15 cellular contexts compared by ENCODE assay signal in genomic region chr22:30104501-30105156, GRCh38. TPM values are rescaled to one million over a fixed set of nuclear protein-coding genes. Genes with fewer than 3 reads are reported as not detected.
A peak's percentile ranks its signal among the peaks of the same experiment; 100 is the strongest.
DNase-seq lines count a peak whose midpoint lies in the region; ATAC-seq and FAIRE-seq lines count a peak whose summit lies in the region.
"Had no signal": no experiment of that assay in that cellular context is flagged by ENCODE, and none has a peak within 500 bp of the region (broad histone marks: within the 10 kb centered on the region; RNA-seq: fewer than 3 reads in every experiment).

No MANE protein-coding gene starts in this region.

- H3K4me2 ChIP-seq in BLaER1 treated with 17β-estradiol and CSF1 and Interleukin-3, amounts not matched to agents 10 nM and 100 nM: peak overlapping the region; percentile 5 to 76 (median 65); a peak in 21 of 22 replicates

- no peak overlapping the region for H3K4me3 ChIP-seq in BLaER1 treated with 17β-estradiol and CSF1 and Interleukin-3, amounts not matched to agents 10 nM and 100 nM
- no peak overlapping the region for H3K4me3 ChIP-seq in effector memory CD4-positive, alpha-beta T cell (ENCODE audit: insufficient read depth, low read depth, low read length, poor library complexity, severe bottlenecking)
- H3K4me3 ChIP-seq: left lung, SJCRH30 had no signal

- H3K36me3 ChIP-seq in BLaER1 treated with 17β-estradiol and CSF1 and Interleukin-3, amounts not matched to agents 10 nM and 100 nM: no peaks in the 10 kb centered on the region
- no peaks in the 10 kb centered on the region for H3K36me3 ChIP-seq in effector memory CD4-positive, alpha-beta T cell (ENCODE audit: control insufficient read depth, insufficient read depth, low read length)
- H3K36me3 ChIP-seq: left lung, SJCRH30 had no signal

- 0 out of 22 replicates have a peak overlapping the region, but pooled peaks of 1 of the 11 experiments have one; percentile 3 for H3K9ac ChIP-seq in BLaER1 treated with 17β-estradiol and CSF1 and Interleukin-3, amounts not matched to agents 10 nM and 100 nM

- DNase-seq in T-helper 17 cell (no peak), HT-29 (ENCODE audit: low spot score) (no peak), left colon (no peak)
- DNase-seq in effector memory CD4-positive, alpha-beta T cell: no peak
- DNase-seq: Karpas-422, left lung, naive B cell, NCI-H146, SJCRH30 had no signal

- peak overlapping the region; percentile 51 for H3K27ac Mint-ChIP-seq in T-helper 17 cell
- H3K27ac Mint-ChIP-seq: naive B cell had no signal

- peaks cover 6 to 48% (median 28%) of the 10 kb centered on the region in 10 experiments; a peak in 19 of 20 replicates for H3K4me1 ChIP-seq in BLaER1 treated with 17β-estradiol and CSF1 and Interleukin-3, amounts not matched to agents 10 nM and 100 nM
- H3K4me1 ChIP-seq in effector memory CD4-positive, alpha-beta T cell (ENCODE audit: control insufficient read depth, insufficient read depth, low read length, poor library complexity, severe bottlenecking): peaks cover 12% of the 10 kb centered on the region
- H3K4me1 ChIP-seq: left lung, SJCRH30 had no signal

- H3K27ac ChIP-seq in BLaER1 treated with 17β-estradiol and CSF1 and Interleukin-3, amounts not matched to agents 10 nM and 100 nM: peak overlapping the region in 5 of 11 experiments; percentile 7 to 31 (median 28); a peak in 7 of 22 replicates
- H3K27ac ChIP-seq in effector memory CD4-positive, alpha-beta T cell (ENCODE audit: insufficient read depth, low read length, poor library complexity, severe bottlenecking): peak overlapping the region; percentile 3
- H3K27ac ChIP-seq: left lung, SJCRH30 had no signal

- H3K4me1 Mint-ChIP-seq in T-helper 17 cell: peaks cover 22% of the 10 kb centered on the region

- peak overlapping the region; percentile 41 for H3K4me3 Mint-ChIP-seq in T-helper 17 cell
- H3K4me3 Mint-ChIP-seq: naive B cell had no signal

- FAIRE-seq in G401.6 (lab: Jason Lieb, UNC): peak; percentile 74

- no peaks in the 10 kb centered on the region for H3K27me3 ChIP-seq in BLaER1 treated with 17β-estradiol and CSF1 and Interleukin-3, amounts not matched to agents 10 nM and 100 nM
- no peaks in the 10 kb centered on the region for H3K27me3 ChIP-seq in effector memory CD4-positive, alpha-beta T cell (replicated peaks; ENCODE audit: control insufficient read depth, insufficient read depth, low read length, poor library complexity, severe bottlenecking)
- H3K27me3 ChIP-seq: left lung, SJCRH30 had no signal

- no peaks in the 10 kb centered on the region for H3K27me3 Mint-ChIP-seq in T-helper 17 cell

- H4K20me1 ChIP-seq in BLaER1 treated with 17β-estradiol and CSF1 and Interleukin-3, amounts not matched to agents 10 nM and 100 nM: no peaks in the 10 kb centered on the region

- ATAC-seq in T-helper 17 cell (peak; percentile 69), left colon (no peak), GM18907 (IDR thresholded peaks at IDR 0.05; ENCODE audit: unreplicated experiment) (no peak)
- ATAC-seq: left lung had no signal

- H3K9me3 ChIP-seq in BLaER1 treated with 17β-estradiol and CSF1 and Interleukin-3, amounts not matched to agents 10 nM and 100 nM (replicated peaks in 1 of 11): peaks cover 0 to 16% (median 4%) of the 10 kb centered on the region in 11 experiments; a peak in 13 of 22 replicates
- no peaks in the 10 kb centered on the region for H3K9me3 ChIP-seq in T-helper 17 cell (ENCODE audit: control insufficient read depth, low read length, poor library complexity, severe bottlenecking)
- H3K9me3 ChIP-seq in effector memory CD4-positive, alpha-beta T cell (ENCODE audit: control insufficient read depth, low read length): no peaks in the 10 kb centered on the region
- H3K9me3 ChIP-seq: left lung, SJCRH30 had no signal

- intact Hi-C loops in left colon (cut with DNase I, micrococcal nuclease): no loop called here

- no peaks in the 10 kb centered on the region for H3K36me3 Mint-ChIP-seq in T-helper 17 cell (ENCODE audit: low read depth)
- H3K36me3 Mint-ChIP-seq: naive B cell had no signal

RNA-seq across cellular contexts. Expression of gene HORMAD2, which starts 24.4 kb away (rescaled TPM):
- total RNA-seq in T-helper 17 cell: not detected
- not detected in 2 replicates for total RNA-seq in HT-29 (2014; rRNA removed; shearing (Covaris generic))
- total RNA-seq in left colon: not detected
- total RNA-seq: fibroblast of lung, NCI-H460, pulmonary artery endothelial cell, SJCRH30 had no signal
